Comparison of ENCODE assay signal across 9 cellular contexts in the genomic region with DNA sequence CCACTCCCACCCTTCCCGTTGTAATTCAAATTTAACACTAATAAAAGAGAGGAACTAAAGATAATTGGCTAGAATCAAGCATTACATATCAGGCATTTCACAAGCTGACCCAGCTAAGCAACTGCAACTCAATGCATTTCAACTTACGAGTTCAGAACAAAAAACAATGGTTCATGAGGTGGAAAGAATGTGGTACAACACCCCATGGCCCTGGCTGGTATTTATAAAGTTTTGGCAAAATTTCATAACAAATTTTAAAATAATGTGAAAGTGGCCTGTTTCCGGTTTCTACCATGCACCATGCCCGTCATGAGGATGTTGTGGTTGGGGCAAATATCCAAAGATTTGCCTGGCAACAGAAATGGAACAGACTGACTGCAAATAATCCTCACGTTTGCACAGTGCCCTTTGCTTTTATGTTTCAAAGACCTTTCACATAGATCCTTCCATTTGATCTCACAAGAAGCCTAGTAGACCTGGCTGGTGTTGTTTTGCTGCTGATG.
DNase-seq lines count a peak whose midpoint lies in the region; ATAC-seq, FAIRE-seq and TF ChIP-seq lines count a peak whose summit lies in the region.
"Had no signal": no experiment of that assay in that cellular context is flagged by ENCODE, and none has a peak within 500 bp of the region (broad histone marks: within the 10 kb centered on the region; RNA-seq: fewer than 3 reads in every experiment).

No MANE protein-coding gene starts in this region.

- H3K27me3 ChIP-seq in HL-60 (ENCODE audit: insufficient read depth, poor library complexity, severe bottlenecking), result no peaks in the 10 kb centered on the region

- DNase-seq in AG09319 (ENCODE audit: extremely low read depth, low read depth), result peak; percentile 52
- DNase-seq in HL-60 (ENCODE audit: low read depth in 1 of 2, low spot score in 1 of 2), result peak; percentile 68 to 85
- DNase-seq in brain pericyte (ENCODE audit: low read depth, low spot score), result peak; percentile 29
- DNase-seq in left lobe of liver (ENCODE audit: low spot score), result no peak
- no peak for DNase-seq in D721Med (ENCODE audit: insufficient read length, low spot score)
- DNase-seq in GOT3 (lab: John Stamatoyannopoulos, UW), result no peak
- DNase-seq: IMR-90 had no signal

- no peak for FAIRE-seq in D721Med (lab: Jason Lieb, UNC)

- H3K27ac ChIP-seq in HL-60 (replicated peaks), result peak overlapping the region; percentile 82

- ATAC-seq in left lobe of liver (peak; percentile 24), GM21367 (IDR thresholded peaks at IDR 0.05; ENCODE audit: unreplicated experiment) (no peak), HG03521 (IDR thresholded peaks at IDR 0.05; ENCODE audit: unreplicated experiment) (no peak)

- TF ChIP-seq CTCF in AG09319 (IDR thresholded peaks at IDR 0.05; ENCODE audit: low read depth, low read length) (no peak; the same call in none of the 2 replicates), HL-60 (IDR thresholded peaks at IDR 0.05; ENCODE audit: insufficient read depth, low read length) (no peak), D721Med (IDR thresholded peaks at IDR 0.05; ENCODE audit: insufficient read depth, missing control alignments) (no peak)

- H3K4me3 ChIP-seq in HL-60 (replicated peaks; ENCODE audit: insufficient read depth, low read length), result no peak overlapping the region

Comparison
In these comparisons a context has a peak if more than half of its experiments do, and no peak if none do; other contexts are left out.
1. DNase-seq: peak in AG09319 (single experiment), HL-60 (2 of 2) and brain pericyte (single experiment); none in left lobe of liver (single experiment), D721Med (single experiment) and GOT3 (single experiment).